In the genomic region with DNA sequence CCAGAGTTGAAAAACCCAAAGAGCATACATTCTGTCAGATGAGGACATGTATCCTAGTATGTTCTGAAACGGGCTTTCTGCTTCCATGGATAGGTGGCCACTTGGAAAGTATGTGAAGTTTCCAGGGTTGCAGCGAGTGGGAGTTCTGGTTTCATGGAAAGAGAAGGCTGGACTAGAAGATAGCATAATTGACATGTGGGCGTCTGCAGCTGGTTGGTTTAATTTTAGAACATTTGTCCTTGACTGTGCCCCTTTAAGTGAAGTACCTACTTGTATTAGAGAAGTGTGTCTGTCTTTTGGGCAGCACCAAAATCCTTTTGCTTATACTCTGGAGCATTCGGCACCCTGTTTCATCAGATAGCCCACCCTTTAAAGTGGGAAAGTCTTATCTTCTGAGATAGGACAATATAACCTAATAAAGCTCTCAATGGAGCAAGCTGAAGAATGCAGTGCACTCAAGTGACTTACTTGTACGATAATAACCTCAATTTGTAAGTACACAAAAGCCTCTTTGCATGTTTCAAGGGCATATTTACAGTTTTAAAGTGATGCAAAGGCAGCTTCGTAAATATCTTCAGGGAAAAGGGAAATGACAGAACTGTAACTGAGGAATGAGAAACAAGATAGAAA, we compare ENCODE assay signal across 24 cellular contexts. TPM values are rescaled to one million over a fixed set of nuclear protein-coding genes. Genes with fewer than 3 reads are reported as not detected.
DNase-seq lines count a peak whose midpoint lies in the region; ATAC-seq, FAIRE-seq and TF ChIP-seq lines count a peak whose summit lies in the region.
"Had no signal": no experiment of that assay in that cellular context is flagged by ENCODE, and none has a peak within 500 bp of the region (broad histone marks: within the 10 kb centered on the region; RNA-seq: fewer than 3 reads in every experiment).

No MANE protein-coding gene starts in this region.

- peak overlapping the region in 7 of 10 donors; percentile 13 to 42 (median 31) for H3K4me3 ChIP-seq in heart right ventricle
- no peak overlapping the region for H3K4me3 ChIP-seq in body of pancreas
- H3K4me3 ChIP-seq: prostate gland had no signal

- FAIRE-seq in RCC 7860 (lab: Jason Lieb, UNC) = no peak
- FAIRE-seq: endometrium, small intestine had no signal

- H3K27ac ChIP-seq in heart right ventricle (peak overlapping the region; percentile 5 to 85 (median 74)), body of pancreas (peak overlapping the region in 2 of 4 donors; percentile 3 to 26)
- H3K27ac ChIP-seq: brain microvascular endothelial cell, HL-60, prostate gland had no signal

- H3K4me1 ChIP-seq in heart right ventricle (peaks cover 0 to 33% (median 10%) of the 10 kb centered on the region in 9 donors), body of pancreas (peaks cover 17% of the 10 kb centered on the region)
- H3K4me1 ChIP-seq: prostate gland had no signal

- peaks cover 50% of the 10 kb centered on the region for H3K36me3 Mint-ChIP-seq in osteocyte (ENCODE audit: unreplicated experiment)
- H3K36me3 Mint-ChIP-seq: CD8-positive, alpha-beta memory T cell had no signal

- peak overlapping the region; percentile 84 for H3K27ac Mint-ChIP-seq in osteocyte (ENCODE audit: unreplicated experiment)
- H3K27ac Mint-ChIP-seq: CD8-positive, alpha-beta memory T cell had no signal

- H3K4me1 Mint-ChIP-seq in osteocyte (ENCODE audit: unreplicated experiment) = peaks cover 67% of the 10 kb centered on the region
- H3K4me1 Mint-ChIP-seq: CD8-positive, alpha-beta memory T cell; neural crest cell had no signal

- no peak for TF ChIP-seq POLR2A in body of pancreas (IDR thresholded peaks at IDR 0.05)

- H3K27me3 Mint-ChIP-seq in osteocyte (ENCODE audit: unreplicated experiment) = no peaks in the 10 kb centered on the region

- 22 to 32% methylated on average over 6 of the region's 6 CpGs for WGBS in heart right ventricle, 2 donors
- 33 to 43% methylated on average over 6 of the region's 6 CpGs for WGBS in body of pancreas, 2 donors

- H3K9me3 ChIP-seq in heart right ventricle (peaks cover 0 to 21% (median 7%) of the 10 kb centered on the region in 11 donors), body of pancreas (no peaks in the 10 kb centered on the region)
- H3K9me3 ChIP-seq: prostate gland had no signal

- ATAC-seq in Right ventricle myocardium inferior (peak; percentile 93), heart right ventricle (peak; percentile 89 to 97 (median 96)), body of pancreas (no peak)

- peaks cover 0 to 9% (median 0%) of the 10 kb centered on the region in 9 donors for H3K36me3 ChIP-seq in heart right ventricle
- no peaks in the 10 kb centered on the region for H3K36me3 ChIP-seq in body of pancreas (replicated peaks in 1 of 2; ENCODE audit: insufficient read depth in 1 of 2, low read depth in 2 of 2)
- H3K36me3 ChIP-seq: brain microvascular endothelial cell, prostate gland had no signal

- DNase-seq in Right ventricle myocardium inferior (ENCODE audit: missing footprints) (no peak), cardiac septum (ENCODE audit: low spot score) (no peak), heart right ventricle (peak in 1 of 2 donors; percentile 63), osteocyte (ENCODE audit: extremely low spot score, unreplicated experiment) (no peak), iPS-NIHi11 (ENCODE audit: low spot score) (no peak), RCC 7860 (ENCODE audit: low spot score) (no peak), HUDEP-2 (lab: John Stamatoyannopoulos, UW; ENCODE audit: unreplicated experiment in 76 of 76) (no peak), body of pancreas (no peak)
- DNase-seq: activated CD4-positive, alpha-beta T cell treated with anti-CD3 and anti-CD28 coated beads for 1 hour; activated gamma-delta T cell treated with Interleukin-2 at 50 U/mL for 16 hours; activated T-cell treated with anti-CD3 and anti-CD28 coated beads, Interleukin-2, amount 50 U/mL, for 1 hour; brain microvascular endothelial cell; CD8-positive, alpha-beta memory T cell; cortex of kidney; DND-41; NCI-H1436 treated with DMSO at 0.1 percent for 48 hours; NCI-H2171 treated with DMSO at 0.1 percent for 48 hours; small intestine; stimulated activated CD4-positive, alpha-beta T cell treated with anti-CD3 and anti-CD28 coated beads, Interleukin-2, amount 100 ng/mL, for 48 hours; stimulated activated naive CD4-positive, alpha-beta T cell had no signal

- H3K9me3 Mint-ChIP-seq in osteocyte (ENCODE audit: unreplicated experiment) = peaks cover 7% of the 10 kb centered on the region
- H3K9me3 Mint-ChIP-seq: CD8-positive, alpha-beta memory T cell had no signal

- H3K4me3 Mint-ChIP-seq in osteocyte (ENCODE audit: unreplicated experiment) = no peak overlapping the region
- H3K4me3 Mint-ChIP-seq: CD8-positive, alpha-beta memory T cell; neural crest cell had no signal

- H3K27me3 ChIP-seq in heart right ventricle = no peaks in the 10 kb centered on the region
- H3K27me3 ChIP-seq in body of pancreas = no peaks in the 10 kb centered on the region
- H3K27me3 ChIP-seq: brain microvascular endothelial cell had no signal

- TF ChIP-seq CTCF in heart right ventricle (IDR thresholded peaks at IDR 0.05) (peak in 2 of 9 donors; percentile 10), osteocyte (IDR thresholded peaks at IDR 0.05) (no peak), body of pancreas (IDR thresholded peaks at IDR 0.05) (no peak)

- intact Hi-C loops in Right ventricle myocardium inferior (cut with DNase I) (no loop called here), cardiac septum (cut with DNase I) (no loop called here), heart right ventricle (cut with DNase I) (loop anchor here in 1 of 10 donors (2.0 kb wide), 1 partner anchor 15 kb away; no protein-coding TSS in a partner anchor), body of pancreas (cut with DNase I) (no loop called here)

RNA-seq across cellular contexts. Expression of gene NTN4, which starts 35.2 kb away (rescaled TPM):
- total RNA-seq in Right ventricle myocardium inferior (74.5 TPM), cardiac septum (77.8 TPM), heart right ventricle (100 to 1,000 TPM in 1 of 10 donors, 10 to 100 TPM in 9; 54.7 to 105 (median 67.7) TPM), osteocyte (654 and 670 TPM in 2 replicates), body of pancreas (10 to 100 TPM; 47.7 to 62.0 TPM)
- 10 to 100 TPM; 17.9 to 27.7 TPM for polyA plus RNA-seq in heart right ventricle
- total RNA-seq: CD8-positive, alpha-beta memory T cell had no signal

Comparison
In these comparisons a context has a peak if more than half of its experiments do, and no peak if none do; other contexts are left out.
1. H3K4me3 ChIP-seq: peak in heart right ventricle (7 of 10); none in body of pancreas (0 of 2).